In genomic region chr12:78115889-78116288, GRCh38 we compare ENCODE assay signal across 17 cellular contexts.
"Had no signal": no experiment of that assay in that cellular context is flagged by ENCODE, and none has a peak within 500 bp of the region (broad histone marks: within the 10 kb centered on the region; RNA-seq: fewer than 3 reads in every experiment).

No MANE protein-coding gene starts in this region.

- H3K4me3 ChIP-seq: hepatocyte, right lobe of liver, smooth muscle cell, vagina had no signal

- H3K4me1 ChIP-seq: foreskin keratinocyte, parathyroid adenoma, right lobe of liver, vagina had no signal

- H3K27me3 ChIP-seq: foreskin keratinocyte, hepatocyte, right lobe of liver, vagina had no signal

- H2AFZ ChIP-seq: hepatocyte, parathyroid adenoma had no signal

- H3K9me3 ChIP-seq: right lobe of liver, vagina had no signal

- H3K79me2 ChIP-seq: hepatocyte, parathyroid adenoma had no signal

- DNase-seq: activated CD4-positive, alpha-beta T cell treated with anti-CD3 and anti-CD28 coated beads, Interleukin-2, amount 50 U/mL, for 1 hour; activated CD4-positive, CD25-positive, alpha-beta regulatory T cell treated with anti-CD3 and anti-CD28 coated beads, Interleukin-2, amount 50 U/mL, for 72 hours; activated CD8-positive, alpha-beta memory T cell treated with anti-CD3 and anti-CD28 coated beads, Interleukin-2, amount 50 U/mL, for 4 hours; activated effector memory CD4-positive, alpha-beta T cell treated with Interleukin-2 at 50 U/mL for 16 hours; activated naive CD4-positive, alpha-beta T cell treated with anti-CD3 and anti-CD28 coated beads, Interleukin-2, amount 10 ng/mL, durations not matched to agents 7 days and 5 days; activated T-cell treated with anti-CD3 and anti-CD28 coated beads, Interleukin-2, amount 50 U/mL, for 4 hours; cerebellar nuclear complex; cortex of kidney; foreskin keratinocyte; islet precursor cell; right lobe of liver; stimulated activated CD4-positive, alpha-beta T cell treated with anti-CD3 and anti-CD28 coated beads, Interleukin-4, amount 100 ng/mL, for 1 hour; stimulated activated naive CD8-positive, alpha-beta T cell treated with anti-CD3 and anti-CD28 coated beads, Interleukin-15, amount 100 ng/mL, for 72 hours had no signal

- ATAC-seq: activated T-cell treated with anti-CD3 and anti-CD28 coated beads, Interleukin-2, amount 50 U/mL, for 4 hours; foreskin keratinocyte; right lobe of liver; stimulated activated naive CD8-positive, alpha-beta T cell treated with anti-CD3 and anti-CD28 coated beads, Interleukin-15, amount 100 ng/mL, for 72 hours had no signal

- H3K4me2 ChIP-seq: hepatocyte, smooth muscle cell had no signal

- H3K9ac ChIP-seq: parathyroid adenoma had no signal

- H3K36me3 ChIP-seq: right lobe of liver, vagina had no signal

- H3K27ac ChIP-seq: foreskin keratinocyte, hepatocyte, parathyroid adenoma, right lobe of liver, vagina had no signal
